Comparison of ENCODE assay signal across 8 cellular contexts in the genomic region with DNA sequence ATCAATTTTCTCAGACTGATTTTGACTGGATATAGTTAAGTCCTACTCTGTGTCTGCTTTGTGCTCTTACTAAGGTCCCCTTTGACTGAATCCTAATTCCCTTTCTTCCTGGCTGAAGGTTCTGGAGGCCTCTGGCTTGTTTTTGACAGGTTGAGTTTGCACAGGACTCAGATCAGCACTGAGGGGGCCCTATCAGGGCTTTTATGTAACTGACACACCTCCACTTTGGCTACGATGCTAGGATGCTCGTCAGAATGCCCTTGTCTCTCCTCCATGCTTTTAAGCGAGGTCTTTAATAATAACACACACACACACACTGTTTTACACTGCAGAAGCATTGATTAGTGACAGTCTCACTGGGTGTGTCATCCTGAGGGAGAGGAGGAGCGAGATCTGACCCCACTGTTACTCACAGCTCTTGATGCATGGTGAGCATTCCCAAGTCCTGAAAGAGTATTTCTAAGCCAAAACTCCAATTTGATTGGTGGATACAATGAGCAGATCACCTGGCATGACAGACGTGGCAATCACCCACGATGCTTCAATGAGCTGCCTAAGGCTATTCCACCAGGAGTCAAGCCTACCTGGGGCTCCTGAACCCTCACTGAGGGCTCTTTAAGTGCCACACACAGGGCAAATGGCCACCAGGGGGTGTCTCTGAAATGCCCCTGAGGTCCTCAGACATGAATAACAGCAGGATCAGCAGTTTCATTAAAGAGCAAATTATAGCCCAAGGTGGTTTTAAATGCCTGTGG.
DNase-seq lines count a peak whose midpoint lies in the region; ATAC-seq and TF ChIP-seq lines count a peak whose summit lies in the region.

No MANE protein-coding gene starts in this region.

- DNase-seq in cardiac muscle cell (ENCODE audit: low read depth in 1 of 2, low spot score in 1 of 2): peak in 1 of 2 donors; percentile 59
- no peak for DNase-seq in Right ventricle myocardium superior
- peak; percentile 47 for DNase-seq in SK-N-DZ (ENCODE audit: low spot score)
- peak; percentile 86 for DNase-seq in epithelial cell of esophagus (ENCODE audit: low read depth)
- peak; percentile 3 for DNase-seq in stimulated activated CD8-positive, alpha-beta memory T cell treated with anti-CD3 and anti-CD28 coated beads, Interleukin-12 subunit alpha, Interleukin-12 subunit beta, amount 100 ng/mL, for 4 hours (ENCODE audit: low read depth)
- DNase-seq in dorsolateral prefrontal cortex: no peak
- DNase-seq in NCI-H1694 treated with DMSO at 0.1 percent for 48 hours (lab: John Stamatoyannopoulos, UW): no peak
- no peak for DNase-seq in mucosa of gallbladder (ENCODE audit: low spot score)

- no peak for ATAC-seq in Right ventricle myocardium superior (ENCODE audit: poor library complexity)

- peaks cover 38% of the 10 kb centered on the region for H3K4me1 ChIP-seq in cardiac muscle cell (ENCODE audit: low read depth)

- H3K4me3 ChIP-seq in cardiac muscle cell (no peak overlapping the region), epithelial cell of esophagus (ENCODE audit: low read length) (no peak overlapping the region), dorsolateral prefrontal cortex (no peak overlapping the region)

- no peaks in the 10 kb centered on the region for H3K9me3 ChIP-seq in cardiac muscle cell (ENCODE audit: low read depth)

- H3K27me3 ChIP-seq in cardiac muscle cell (no peaks in the 10 kb centered on the region), dorsolateral prefrontal cortex (no peaks in the 10 kb centered on the region)

- no peaks in the 10 kb centered on the region for H3K36me3 ChIP-seq in cardiac muscle cell

- peak; percentile 23 for TF ChIP-seq CTCF in cardiac muscle cell (IDR thresholded peaks at IDR 0.05; ENCODE audit: low read depth, low read length)
- peak; percentile 33 for TF ChIP-seq CTCF in epithelial cell of esophagus (IDR thresholded peaks at IDR 0.05; ENCODE audit: insufficient read depth, low read depth, low read length, missing control alignments)
- TF ChIP-seq CTCF in dorsolateral prefrontal cortex (IDR thresholded peaks at IDR 0.05 in 54 of 56, conservative IDR thresholded peaks at IDR 0.05 in 2 of 56; ENCODE audit: low read depth in 1 of 56, partially characterized antibody in 56 of 56): peak in 10 of 56 donors; percentile 9 to 32 (median 15)

- H3K27ac ChIP-seq in cardiac muscle cell (peak overlapping the region; percentile 25), dorsolateral prefrontal cortex (no peak overlapping the region)

- intact Hi-C loops in Right ventricle myocardium superior (cut with DNase I): no loop called here
- intact Hi-C loops in dorsolateral prefrontal cortex (cut with DNase I): no loop called here

Comparison
In these comparisons a context has a peak if more than half of its experiments do, and no peak if none do; other contexts are left out.
1. DNase-seq: peak in SK-N-DZ (single experiment), epithelial cell of esophagus (single experiment) and stimulated activated CD8-positive, alpha-beta memory T cell treated with anti-CD3 and anti-CD28 coated beads, Interleukin-12 subunit alpha, Interleukin-12 subunit beta, amount 100 ng/mL, for 4 hours (single experiment); none in Right ventricle myocardium superior (single experiment), dorsolateral prefrontal cortex (0 of 10), NCI-H1694 treated with DMSO at 0.1 percent for 48 hours (single experiment) and mucosa of gallbladder (single experiment).